In genomic region chr6:109318328-109318876, GRCh38 we compare ENCODE assay signal across 11 cellular contexts.
DNase-seq lines count a peak whose midpoint lies in the region; ATAC-seq and TF ChIP-seq lines count a peak whose summit lies in the region.
"Had no signal": no experiment of that assay in that cellular context is flagged by ENCODE, and none has a peak within 500 bp of the region (broad histone marks: within the 10 kb centered on the region; RNA-seq: fewer than 3 reads in every experiment).

No MANE protein-coding gene starts in this region.

- WGBS in adrenal gland, 4 donors: 67 to 82% (median 77%) methylated on average over 11 of the region's 11 CpGs

- CTCF ChIA-PET in HEK293 (lab: Yijun Ruan, JAX): interaction anchor here (0.6 kb wide), 1 partner anchor 66 kb away, joined by 3 read pairs; no protein-coding TSS in a partner anchor

- no peaks in the 10 kb centered on the region for H3K9me3 ChIP-seq in HEK293 (ENCODE audit: control insufficient read depth, insufficient read depth, low read depth, low read length)
- H3K9me3 ChIP-seq in adrenal gland (replicated peaks in 1 of 3): no peaks in the 10 kb centered on the region

- DNase-seq in NCI-H526 (lab: John Stamatoyannopoulos, UW) (peak; percentile 95 to 96), left ventricle myocardium superior (no peak), renal cortical epithelial cell (ENCODE audit: low read depth) (peak; percentile 55), adrenal gland (no peak), NCI-H82 treated with DMSO at 0.1 percent for 48 hours (lab: John Stamatoyannopoulos, UW; ENCODE audit: unreplicated experiment) (no peak)
- no peak for DNase-seq in activated effector memory CD4-positive, alpha-beta T cell treated with anti-CD3 and anti-CD28 coated beads, Interleukin-2, amount 50 U/mL, for 16 hours
- DNase-seq: activated T-cell treated with anti-CD3 and anti-CD28 coated beads, Interleukin-2, amount 50 U/mL, for 72 hours; cortex of kidney had no signal

- ATAC-seq in left ventricle myocardium superior (peak; percentile 75), HG02938 (IDR thresholded peaks at IDR 0.05; ENCODE audit: unreplicated experiment) (no peak)
- ATAC-seq: activated T-cell treated with anti-CD3 and anti-CD28 coated beads, Interleukin-2, amount 50 U/mL, for 72 hours had no signal

- no peak overlapping the region for H3K4me3 ChIP-seq in HEK293 (ENCODE audit: low read depth, low read length)
- no peak overlapping the region for H3K4me3 ChIP-seq in adrenal gland

- POLR2A ChIA-PET in HEK293 (lab: Yijun Ruan, JAX): no interaction called here

- no peak for TF ChIP-seq POLR2A in adrenal gland (IDR thresholded peaks at IDR 0.05)

- H3K27ac ChIP-seq in HEK293 (ENCODE audit: extremely low read depth, low read depth, low read length): no peak overlapping the region
- no peak overlapping the region for H3K27ac ChIP-seq in adrenal gland
- H3K27ac ChIP-seq: HL-60 had no signal

- peaks cover 0 to 5% of the 10 kb centered on the region in 2 experiments; a peak in 1 of 3 replicates for H3K36me3 ChIP-seq in HEK293 (ENCODE audit: control insufficient read depth in 2 of 2, insufficient read depth in 1 of 2, low read length in 2 of 2)
- H3K36me3 ChIP-seq in adrenal gland (replicated peaks in 1 of 2): no peaks in the 10 kb centered on the region

- intact Hi-C loops in left ventricle myocardium superior (cut with micrococcal nuclease): no loop called here
- intact Hi-C loops in adrenal gland (cut with DNase I): no loop called here

- H3K4me1 ChIP-seq in HEK293 (ENCODE audit: control insufficient read depth, insufficient read depth, low read length) (no peaks in the 10 kb centered on the region), adrenal gland (replicated peaks in 1 of 2) (no peaks in the 10 kb centered on the region)

- H3K27me3 ChIP-seq in adrenal gland: peaks cover 8% of the 10 kb centered on the region

- no peak for TF ChIP-seq CTCF in HEK293 (tag by site-specific recombination; IDR thresholded peaks at IDR 0.05)
- no peak for TF ChIP-seq CTCF in adrenal gland (IDR thresholded peaks at IDR 0.05)

TF ChIP-seq in HEK293, 187 proteins besides CTCF, POLR2A, EP300 and RAD21:
- TF ChIP-seq ZIC2 (tag by site-specific recombination; IDR thresholded peaks at IDR 0.05): peak; percentile 62
- TF ChIP-seq, protein P1, sequence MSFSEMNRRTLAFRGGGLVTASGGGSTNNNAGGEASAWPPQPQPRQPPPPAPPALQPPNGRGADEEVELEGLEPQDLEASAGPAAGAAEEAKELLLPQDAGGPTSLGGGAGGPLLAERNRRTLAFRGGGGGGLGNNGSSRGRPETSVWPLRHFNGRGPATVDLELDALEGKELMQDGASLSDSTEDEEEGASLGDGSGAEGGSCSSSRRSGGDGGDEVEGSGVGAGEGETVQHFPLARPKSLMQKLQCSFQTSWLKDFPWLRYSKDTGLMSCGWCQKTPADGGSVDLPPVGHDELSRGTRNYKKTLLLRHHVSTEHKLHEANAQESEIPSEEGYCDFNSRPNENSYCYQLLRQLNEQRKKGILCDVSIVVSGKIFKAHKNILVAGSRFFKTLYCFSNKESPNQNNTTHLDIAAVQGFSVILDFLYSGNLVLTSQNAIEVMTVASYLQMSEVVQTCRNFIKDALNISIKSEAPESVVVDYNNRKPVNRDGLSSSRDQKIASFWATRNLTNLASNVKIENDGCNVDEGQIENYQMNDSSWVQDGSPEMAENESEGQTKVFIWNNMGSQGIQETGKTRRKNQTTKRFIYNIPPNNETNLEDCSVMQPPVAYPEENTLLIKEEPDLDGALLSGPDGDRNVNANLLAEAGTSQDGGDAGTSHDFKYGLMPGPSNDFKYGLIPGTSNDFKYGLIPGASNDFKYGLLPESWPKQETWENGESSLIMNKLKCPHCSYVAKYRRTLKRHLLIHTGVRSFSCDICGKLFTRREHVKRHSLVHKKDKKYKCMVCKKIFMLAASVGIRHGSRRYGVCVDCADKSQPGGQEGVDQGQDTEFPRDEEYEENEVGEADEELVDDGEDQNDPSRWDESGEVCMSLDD (tag by site-specific recombination; IDR thresholded peaks at IDR 0.05): no peak

Comparison
In these comparisons a context has a peak if more than half of its experiments do, and no peak if none do; other contexts are left out.
1. DNase-seq: peak in NCI-H526 (2 of 2) and renal cortical epithelial cell (single experiment); none in left ventricle myocardium superior (single experiment), adrenal gland (0 of 7), activated effector memory CD4-positive, alpha-beta T cell treated with anti-CD3 and anti-CD28 coated beads, Interleukin-2, amount 50 U/mL, for 16 hours (single experiment) and NCI-H82 treated with DMSO at 0.1 percent for 48 hours (single experiment).